ENCODE assay signal across 11 cellular contexts in genomic region chr16:88560722-88561484, GRCh38. TPM values are rescaled to one million over a fixed set of nuclear protein-coding genes. Genes with fewer than 3 reads are reported as not detected.
DNase-seq lines count a peak whose midpoint lies in the region; ATAC-seq and TF ChIP-seq lines count a peak whose summit lies in the region.
"Had no signal": no experiment of that assay in that cellular context is flagged by ENCODE, and none has a peak within 500 bp of the region (broad histone marks: within the 10 kb centered on the region; RNA-seq: fewer than 3 reads in every experiment).

No MANE protein-coding gene starts in this region.

- no TSS peak for BruUV-seq in PC-3 (replicated peaks; lab: Mats Ljungman, UMichigan)

- H3K79me1 ChIP-seq in H9 (ENCODE audit: insufficient read depth, low read depth, low read length, poor library complexity, severe bottlenecking): no peaks in the 10 kb centered on the region

- H3K36me3 Mint-ChIP-seq in H9 (ENCODE audit: insufficient read depth in 1 of 3, low read depth in 3 of 3) (no peaks in the 10 kb centered on the region; a peak in 1 of 7 replicates), nephron progenitor cell (ENCODE audit: low read depth) (no peaks in the 10 kb centered on the region), type B pancreatic cell (no peaks in the 10 kb centered on the region)

- H3K27me3 ChIP-seq in H9 (ENCODE audit: insufficient read depth, low read length): no peaks in the 10 kb centered on the region
- H3K27me3 ChIP-seq in PC-3 (ENCODE audit: low read length): no peaks in the 10 kb centered on the region

- H3K36me3 ChIP-seq in PC-3 (ENCODE audit: low read depth, low read length): no peaks in the 10 kb centered on the region
- H3K36me3 ChIP-seq: neutrophil had no signal

- H3K4me2 ChIP-seq in H9 (ENCODE audit: insufficient read depth, insufficient read length, low read length) (no peak overlapping the region), PC-3 (ENCODE audit: low read length) (no peak overlapping the region)

- no peak overlapping the region for H3K27ac ChIP-seq in H9 (ENCODE audit: insufficient read length, low read depth, low read length)
- no peak overlapping the region for H3K27ac ChIP-seq in PC-3 (ENCODE audit: low read length)
- H3K27ac ChIP-seq: neutrophil had no signal

- H2AK5ac ChIP-seq in H9 (ENCODE audit: insufficient read length, low read length): no peak overlapping the region

- H3K9me3 ChIP-seq in H9 (ENCODE audit: control insufficient read depth, low read depth, low read length) (no peaks in the 10 kb centered on the region), PC-3 (ENCODE audit: low read length) (no peaks in the 10 kb centered on the region)
- H3K9me3 ChIP-seq: neutrophil had no signal

- CTCF ChIA-PET in PC-3 (lab: Charles Lee) (interaction anchor here (0.6 kb wide), 2 partner anchors 21 to 27 kb away, joined by 3 to 7 read pairs; no protein-coding TSS in a partner anchor), HEK293T (lab: Yijun Ruan, JAX) (interaction anchor here (0.8 kb wide), 3 partner anchors 9 to 53 kb away, joined by 3 to 4 read pairs (median 3); partner anchors contain the start of gene ZC3H18)

- POLR2A ChIA-PET in PC-3 (lab: Charles Lee; ENCODE audit: unreplicated experiment) (interaction anchor here (0.6 kb wide), 1 partner anchor 9 kb away, joined by 3 read pairs; no protein-coding TSS in a partner anchor), HEK293T (lab: Yijun Ruan, JAX) (interaction anchor here (1.3 kb wide), 1 partner anchor 9 kb away, joined by 11 read pairs; the partner anchor contains the start of gene ZC3H18)

- DNase-seq in H9 (peak; percentile 59), PC-3 (peak; percentile 50), choroid plexus epithelial cell (ENCODE audit: low read depth) (peak; percentile 50), nephron progenitor cell (peak; percentile 73), HEK293T (ENCODE audit: extremely low spot score) (no peak), type B pancreatic cell (ENCODE audit: extremely low spot score, unreplicated experiment) (no peak)
- no peak for DNase-seq in stimulated activated naive CD4-positive, alpha-beta T cell treated with Interleukin-2 at 50 U/mL for 16 hours (lab: John Stamatoyannopoulos, UW)
- DNase-seq: activated T-cell treated with anti-CD3 and anti-CD28 coated beads for 4 hours, DMS53, kidney glomerular epithelial cell had no signal

- no peak overlapping the region for H2AFZ ChIP-seq in H9 (ENCODE audit: low read length)
- no peak overlapping the region for H2AFZ ChIP-seq in PC-3 (ENCODE audit: low read length)

- H3K9ac ChIP-seq in H9 (ENCODE audit: extremely low read depth, insufficient read length, low read length) (no peak overlapping the region), PC-3 (ENCODE audit: low read length) (no peak overlapping the region)

- H3K27ac Mint-ChIP-seq in H9: no peak overlapping the region
- no peak overlapping the region for H3K27ac Mint-ChIP-seq in nephron progenitor cell
- no peak overlapping the region for H3K27ac Mint-ChIP-seq in type B pancreatic cell

- no peak overlapping the region for H4K8ac ChIP-seq in H9 (replicated peaks; ENCODE audit: insufficient read length, low read depth, low read length)

- no peak overlapping the region for H2BK12ac ChIP-seq in H9 (ENCODE audit: insufficient read length, low read depth, low read length)

- no peak overlapping the region for H2BK20ac ChIP-seq in H9 (ENCODE audit: low read depth, low read length, poor library complexity, severe bottlenecking)

- H3K9me2 ChIP-seq in PC-3 (replicated peaks; ENCODE audit: low read length): no peaks in the 10 kb centered on the region

- peaks cover 3 to 4% of the 10 kb centered on the region in 2 experiments; a peak in 3 of 5 replicates for H3K9me3 Mint-ChIP-seq in H9
- peaks cover 6% of the 10 kb centered on the region for H3K9me3 Mint-ChIP-seq in nephron progenitor cell
- no peaks in the 10 kb centered on the region for H3K9me3 Mint-ChIP-seq in type B pancreatic cell

- H3K4ac ChIP-seq in H9 (ENCODE audit: low read depth, low read length): no peak overlapping the region

- H3K4me1 ChIP-seq in H9 (ENCODE audit: insufficient read depth, low read length): no peaks in the 10 kb centered on the region
- no peaks in the 10 kb centered on the region; the same call in 1 of the 2 replicates for H3K4me1 ChIP-seq in PC-3 (ENCODE audit: insufficient read depth, low read length)

- H3K23ac ChIP-seq in H9 (ENCODE audit: insufficient read length, low read depth, low read length): no peak overlapping the region

- H2BK15ac ChIP-seq in H9 (ENCODE audit: low read depth, low read length): no peak overlapping the region

- no peak overlapping the region for H2BK120ac ChIP-seq in H9 (ENCODE audit: low read depth, low read length, poor library complexity, severe bottlenecking)

- H4K20me1 ChIP-seq in H9 (ENCODE audit: control insufficient read depth, insufficient read depth, insufficient read length): no peaks in the 10 kb centered on the region
- no peaks in the 10 kb centered on the region for H4K20me1 ChIP-seq in PC-3 (ENCODE audit: low read length)

- H3K23me2 ChIP-seq in H9 (ENCODE audit: insufficient read length, low read depth, low read length, poor library complexity, severe bottlenecking): no peaks in the 10 kb centered on the region

- H3K4me3 ChIP-seq in PC-3 (ENCODE audit: low read length) (no peak overlapping the region), choroid plexus epithelial cell (ENCODE audit: low read depth, low read length) (no peak overlapping the region)

- H4K5ac ChIP-seq in H9 (ENCODE audit: insufficient read length, low read depth, low read length): no peak overlapping the region

- H3F3A ChIP-seq in PC-3 (ENCODE audit: low read length, unreplicated experiment): no peaks in the 10 kb centered on the region

- H3K18ac ChIP-seq in H9 (ENCODE audit: insufficient read length, low read depth, low read length): no peak overlapping the region

- no peak overlapping the region for H3K14ac ChIP-seq in H9 (ENCODE audit: insufficient read depth, low read length)

- no peak overlapping the region for H3K4me3 Mint-ChIP-seq in H9
- no peak overlapping the region for H3K4me3 Mint-ChIP-seq in nephron progenitor cell
- no peak overlapping the region for H3K4me3 Mint-ChIP-seq in type B pancreatic cell

- no peak overlapping the region for H4K91ac ChIP-seq in H9 (ENCODE audit: insufficient read length, low read depth, low read length)

- H3K79me2 ChIP-seq in H9 (ENCODE audit: insufficient read depth, low read length) (no peaks in the 10 kb centered on the region), PC-3 (ENCODE audit: low read length) (no peaks in the 10 kb centered on the region)

- H3T11ph ChIP-seq in H9 (ENCODE audit: low read length): no peak overlapping the region

- peaks cover 26% of the 10 kb centered on the region for H3K27me3 Mint-ChIP-seq in H9 (ENCODE audit: low read depth)
- H3K27me3 Mint-ChIP-seq in nephron progenitor cell (ENCODE audit: low read depth, poor library complexity): peaks cover 26% of the 10 kb centered on the region
- peaks cover 12% of the 10 kb centered on the region for H3K27me3 Mint-ChIP-seq in type B pancreatic cell

- no CpG with 5 or more reads among the region's 22 CpGs for WGBS in H9 (ENCODE audit: extremely low coverage, insufficient read length, low lambda C conversion rate)

- intact Hi-C loops in PC-3 (cut with micrococcal nuclease): loop anchor here (2.0 kb wide), 1 partner anchor 118 kb away; no protein-coding TSS in a partner anchor

- H2BK5ac ChIP-seq in H9 (ENCODE audit: insufficient read length, low read length): no peak overlapping the region

- H3K4me1 Mint-ChIP-seq in H9 (peaks cover 2 to 4% of the 10 kb centered on the region in 2 experiments; a peak in 3 of 4 replicates), nephron progenitor cell (peaks cover 16% of the 10 kb centered on the region), type B pancreatic cell (ENCODE audit: unreplicated experiment) (peaks cover 4% of the 10 kb centered on the region)

- TF ChIP-seq CTCF in H9 (conservative IDR thresholded peaks at IDR 0.05) (no peak), PC-3 (conservative IDR thresholded peaks at IDR 0.05; ENCODE audit: low read depth, low read length) (no peak), choroid plexus epithelial cell (conservative IDR thresholded peaks at IDR 0.05; ENCODE audit: low read depth, low read length) (peak; percentile 1), nephron progenitor cell (IDR thresholded peaks at IDR 0.05) (no peak), type B pancreatic cell (conservative IDR thresholded peaks at IDR 0.05) (no peak)

- no peak overlapping the region for H3K56ac ChIP-seq in H9 (ENCODE audit: insufficient read length, low read depth, low read length)

- no peak for ATAC-seq in PC-3

TF ChIP-seq in HEK293T, 16 proteins besides CTCF, POLR2A, EP300 and RAD21:
- TF ChIP-seq HDGF (IDR thresholded peaks at IDR 0.05; ENCODE audit: borderline replicate concordance) (no peak), L3MBTL2 (conservative IDR thresholded peaks at IDR 0.05) (no peak), PKNOX1 (IDR thresholded peaks at IDR 0.05) (no peak), FOXM1 (IDR thresholded peaks at IDR 0.05; ENCODE audit: borderline replicate concordance) (no peak), CTBP1 (IDR thresholded peaks at IDR 0.05; ENCODE audit: borderline replicate concordance) (no peak), FOXK2 (IDR thresholded peaks at IDR 0.05) (no peak), SP1 (IDR thresholded peaks at IDR 0.05) (no peak), SUZ12 (IDR thresholded peaks at IDR 0.05) (no peak), LEF1 (IDR thresholded peaks at IDR 0.05; ENCODE audit: borderline replicate concordance) (no peak), ELF4 (IDR thresholded peaks at IDR 0.05) (no peak), BHLHE40 (IDR thresholded peaks at IDR 0.05; ENCODE audit: borderline replicate concordance) (no peak), NFRKB (IDR thresholded peaks at IDR 0.05) (no peak), ARNT (IDR thresholded peaks at IDR 0.05) (no peak), FOXA1 (IDR thresholded peaks at IDR 0.05) (no peak), ZNF384 (IDR thresholded peaks at IDR 0.05) (no peak), TARDBP (IDR thresholded peaks at IDR 0.05) (no peak)

RNA-seq across cellular contexts. Expression of gene ZC3H18, which starts 9.3 kb away (rescaled TPM):
- total RNA-seq in H9 (2021) (69.7 and 78.2 TPM in 2 replicates), PC-3 (2014; rRNA removed) (11.8 and 24.5 TPM in 2 replicates), type B pancreatic cell (ENCODE audit: low replicate concordance) (56.5 and 70.2 TPM in 2 replicates)

Comparison
In these comparisons a context has a peak if more than half of its experiments do, and no peak if none do; other contexts are left out.
1. DNase-seq: peak in H9 (single experiment), PC-3 (single experiment), choroid plexus epithelial cell (single experiment) and nephron progenitor cell (single experiment); none in stimulated activated naive CD4-positive, alpha-beta T cell treated with Interleukin-2 at 50 U/mL for 16 hours (single experiment), HEK293T (single experiment) and type B pancreatic cell (single experiment).